In the genomic region with DNA sequence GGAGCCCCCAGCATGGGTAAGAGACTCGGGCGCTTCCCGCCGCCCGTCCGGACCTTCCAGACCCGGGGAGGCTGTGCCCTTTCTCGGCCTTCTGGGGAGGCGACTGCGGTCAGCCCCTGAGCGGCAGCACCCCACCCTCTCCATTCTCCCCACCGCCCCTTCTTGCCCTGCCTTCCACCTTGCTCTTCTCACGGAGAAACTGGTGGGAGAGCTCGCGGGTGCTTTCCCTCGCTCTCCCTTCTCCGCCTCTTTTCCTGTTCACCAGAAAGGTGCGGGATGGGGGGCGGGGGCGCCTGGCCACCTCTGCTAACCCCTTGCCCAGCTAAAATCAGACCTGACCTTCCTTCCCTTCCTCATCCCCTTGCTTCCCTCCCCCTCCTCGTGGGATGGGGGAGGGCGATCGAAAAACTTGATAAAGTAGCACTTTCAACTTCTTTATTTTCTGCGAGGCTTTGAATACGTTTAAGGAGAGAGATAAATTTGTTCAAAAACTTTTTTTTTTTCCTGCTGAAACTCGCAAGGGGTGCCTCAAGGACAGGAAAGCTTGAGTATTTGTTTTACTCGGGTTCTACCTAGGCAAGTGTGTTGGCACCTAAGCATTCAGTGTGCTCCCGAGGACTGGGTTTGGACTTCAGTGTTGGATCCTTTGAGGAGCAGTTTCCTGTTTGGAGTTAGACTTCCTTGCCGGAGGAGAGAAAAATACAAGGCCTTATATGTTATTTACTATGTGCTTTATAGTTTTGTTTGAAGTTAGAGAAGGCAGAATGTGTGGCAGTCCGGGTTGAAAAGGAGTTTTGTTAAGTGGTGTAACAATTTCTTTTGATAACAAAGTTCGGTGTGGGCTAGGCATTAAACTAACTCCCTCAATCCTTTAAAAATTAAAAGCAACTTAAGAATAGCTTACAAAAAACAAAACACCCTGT, we compare ENCODE assay signal across 8 cellular contexts. TPM values are rescaled to one million over a fixed set of nuclear protein-coding genes. Genes with fewer than 3 reads are reported as not detected.
A peak's percentile ranks its signal among the peaks of the same experiment; 100 is the strongest.
DNase-seq lines count a peak whose midpoint lies in the region; ATAC-seq and TF ChIP-seq lines count a peak whose summit lies in the region.

No MANE protein-coding gene starts in this region.

- H3K4me3 ChIP-seq in SK-N-MC (peak overlapping the region; percentile 75), endodermal cell (ENCODE audit: low read length) (peak overlapping the region; percentile 95), mononuclear cell (ENCODE audit: low read length) (peak overlapping the region; percentile 76), uterus (peak overlapping the region; percentile 80 to 94)

- H3K27ac ChIP-seq in C4-2B: peak overlapping the region; percentile 84
- peak overlapping the region; percentile 58; the same call in 1 of the 2 replicates for H3K27ac ChIP-seq in SK-N-MC
- H3K27ac ChIP-seq in endodermal cell (ENCODE audit: low read depth, low read length): peak overlapping the region; percentile 88
- peak overlapping the region; percentile 95 to 98 for H3K27ac ChIP-seq in uterus

- no peaks in the 10 kb centered on the region for H3K27me3 Mint-ChIP-seq in endodermal cell (ENCODE audit: insufficient read depth)

- peaks cover 40% of the 10 kb centered on the region for H3K4me1 Mint-ChIP-seq in endodermal cell

- no peaks in the 10 kb centered on the region for H3K36me3 Mint-ChIP-seq in endodermal cell (ENCODE audit: low read depth)

- 0 to 1% methylated on average over 16 to 29 of the region's 31 CpGs for WGBS in endodermal cell (ENCODE audit: insufficient coverage in 1 of 2, insufficient read length in 1 of 2), 2 experiments

- H3K9me3 Mint-ChIP-seq in endodermal cell: no peaks in the 10 kb centered on the region

- H3K36me3 ChIP-seq in SK-N-MC (ENCODE audit: insufficient read depth, low read length): no peaks in the 10 kb centered on the region
- no peaks in the 10 kb centered on the region for H3K36me3 ChIP-seq in endodermal cell (ENCODE audit: control insufficient read depth, insufficient read depth, low read length)
- H3K36me3 ChIP-seq in uterus: no peaks in the 10 kb centered on the region

- H3K9ac ChIP-seq in SK-N-MC (ENCODE audit: insufficient read length): peak overlapping the region; percentile 68
- peak overlapping the region; percentile 91 for H3K9ac ChIP-seq in endodermal cell (ENCODE audit: extremely low read depth, low read length, poor library complexity, severe bottlenecking)

- DNase-seq in SK-N-MC (ENCODE audit: low read depth, low spot score) (no peak), endodermal cell (peak; percentile 63), uterus (no peak)
- no peak for DNase-seq in effector CD8-positive, alpha-beta T cell (lab: John Stamatoyannopoulos, UW)

- no peak for TF ChIP-seq POLR2A in uterus (IDR thresholded peaks at IDR 0.05)

- H3K4me3 Mint-ChIP-seq in endodermal cell: peak overlapping the region; percentile 89

- H3K27ac Mint-ChIP-seq in endodermal cell: peak overlapping the region; percentile 96

- intact Hi-C loops in uterus (cut with DNase I; ENCODE audit: low total_unique reads): no loop called here

- no peaks in the 10 kb centered on the region for H3K27me3 ChIP-seq in endodermal cell (ENCODE audit: control insufficient read depth, insufficient read depth, low read length, poor library complexity, severe bottlenecking)
- H3K27me3 ChIP-seq in mononuclear cell (ENCODE audit: insufficient read depth, low read length): no peaks in the 10 kb centered on the region
- no peaks in the 10 kb centered on the region for H3K27me3 ChIP-seq in uterus

- H3K9me3 ChIP-seq in SK-N-MC (ENCODE audit: low read depth, low read length) (no peaks in the 10 kb centered on the region), endodermal cell (ENCODE audit: control insufficient read depth, low read length) (no peaks in the 10 kb centered on the region), mononuclear cell (ENCODE audit: low read depth, low read length) (no peaks in the 10 kb centered on the region), uterus (no peaks in the 10 kb centered on the region)

- ATAC-seq in GM19023 (IDR thresholded peaks at IDR 0.05; ENCODE audit: unreplicated experiment) (peak; percentile 40), HG03354 (IDR thresholded peaks at IDR 0.05; ENCODE audit: poor library complexity, severe bottlenecking, unreplicated experiment) (peak; percentile 43)

- TF ChIP-seq CTCF in C4-2B (conservative IDR thresholded peaks at IDR 0.05) (no peak), endodermal cell (conservative IDR thresholded peaks at IDR 0.05) (no peak), uterus (IDR thresholded peaks at IDR 0.05) (no peak)

- peaks cover 3% of the 10 kb centered on the region for H3K4me1 ChIP-seq in endodermal cell (ENCODE audit: control insufficient read depth, insufficient read depth, low read length)
- H3K4me1 ChIP-seq in mononuclear cell (ENCODE audit: insufficient read depth, low read length): peaks cover 24% of the 10 kb centered on the region
- H3K4me1 ChIP-seq in uterus: no peaks in the 10 kb centered on the region

RNA-seq across cellular contexts. Expression of gene CD2AP, which starts 0.9 kb away (rescaled TPM):
- total RNA-seq in endodermal cell (10 to 100 TPM; 58.1 to 62.4 TPM), mononuclear cell (42.8 TPM), uterus (10 to 100 TPM; 11.0 to 63.9 (median 24.3) TPM)
- polyA plus RNA-seq in endodermal cell (2013, experiment 1 of 2): 16.2 TPM
- polyA plus RNA-seq in endodermal cell (2013, experiment 2 of 2): 19.4 TPM
